In genomic region chr2:207901401-207901800, GRCh38 we compare ENCODE assay signal across 14 cellular contexts.
"Had no signal": no experiment of that assay in that cellular context is flagged by ENCODE, and none has a peak within 500 bp of the region (broad histone marks: within the 10 kb centered on the region; RNA-seq: fewer than 3 reads in every experiment).

No MANE protein-coding gene starts in this region.

- H3K27me3 Mint-ChIP-seq: activated CD8-positive, alpha-beta T cell treated with anti-CD3 and anti-CD28 coated beads for 36 hours; activated naive CD8-positive, alpha-beta T cell treated with anti-CD3 and anti-CD28 coated beads, Interleukin-2, amount 10 ng/mL, durations not matched to agents 7 days and 5 days; natural killer cell treated with Interleukin-12 subunit alpha and Interleukin-12 subunit beta and Interleukin-15 and Interleukin-18, amount 100 ng/mL, for 72 hours had no signal

- DNase-seq: activated CD8-positive, alpha-beta memory T cell treated with anti-CD3 and anti-CD28 coated beads, Interleukin-2, amount 50 U/mL, for 4 hours; activated CD8-positive, alpha-beta T cell treated with anti-CD3 and anti-CD28 coated beads for 36 hours; activated naive CD8-positive, alpha-beta T cell treated with anti-CD3 and anti-CD28 coated beads, Interleukin-2, amount 10 ng/mL, durations not matched to agents 7 days and 5 days; activated T-cell treated with anti-CD3 and anti-CD28 coated beads, Interleukin-2, amount 50 U/mL, for 72 hours; aorta; heart left ventricle; left colon; stimulated activated CD4-positive, alpha-beta T cell treated with anti-CD3 and anti-CD28 coated beads, Interleukin-15, amount 100 ng/mL, for 24 hours; stimulated activated CD4-positive, alpha-beta T cell treated with anti-CD3 and anti-CD28 coated beads, Interleukin-4, amount 100 ng/mL, for 4 hours; stomach; uterus had no signal

- H3K36me3 Mint-ChIP-seq: activated naive CD8-positive, alpha-beta T cell treated with anti-CD3 and anti-CD28 coated beads, Interleukin-2, amount 10 ng/mL, durations not matched to agents 7 days and 5 days; natural killer cell treated with Interleukin-12 subunit alpha and Interleukin-12 subunit beta and Interleukin-15 and Interleukin-18, amount 100 ng/mL, for 72 hours had no signal

- H3K27me3 ChIP-seq: heart left ventricle, stomach, uterus had no signal

- H3K4me1 ChIP-seq: uterus had no signal

- H3K36me3 ChIP-seq: uterus had no signal

- H3K27ac ChIP-seq: heart left ventricle, stomach, thoracic aorta, uterus, VCaP had no signal

- H3K9me3 ChIP-seq: heart left ventricle, stomach, thoracic aorta, uterus had no signal

- H3K4me3 Mint-ChIP-seq: activated CD8-positive, alpha-beta T cell treated with anti-CD3 and anti-CD28 coated beads for 36 hours; activated naive CD8-positive, alpha-beta T cell treated with anti-CD3 and anti-CD28 coated beads, Interleukin-2, amount 10 ng/mL, durations not matched to agents 7 days and 5 days; activated T-cell treated with anti-CD3 and anti-CD28 coated beads, Interleukin-2, amount 50 U/mL, for 72 hours; natural killer cell treated with Interleukin-12 subunit alpha and Interleukin-12 subunit beta and Interleukin-15 and Interleukin-18, amount 100 ng/mL, for 72 hours had no signal

- H3K4me1 Mint-ChIP-seq: activated naive CD8-positive, alpha-beta T cell treated with anti-CD3 and anti-CD28 coated beads, Interleukin-2, amount 10 ng/mL, durations not matched to agents 7 days and 5 days had no signal

- H3K4me3 ChIP-seq: heart left ventricle, stomach, thoracic aorta, uterus had no signal

- H3K9me3 Mint-ChIP-seq: activated CD8-positive, alpha-beta T cell treated with anti-CD3 and anti-CD28 coated beads for 36 hours; activated naive CD8-positive, alpha-beta T cell treated with anti-CD3 and anti-CD28 coated beads, Interleukin-2, amount 10 ng/mL, durations not matched to agents 7 days and 5 days; activated T-cell treated with anti-CD3 and anti-CD28 coated beads, Interleukin-2, amount 50 U/mL, for 72 hours; natural killer cell treated with Interleukin-12 subunit alpha and Interleukin-12 subunit beta and Interleukin-15 and Interleukin-18, amount 100 ng/mL, for 72 hours had no signal

- H3K27ac Mint-ChIP-seq: activated CD8-positive, alpha-beta T cell treated with anti-CD3 and anti-CD28 coated beads for 36 hours; activated naive CD8-positive, alpha-beta T cell treated with anti-CD3 and anti-CD28 coated beads, Interleukin-2, amount 10 ng/mL, durations not matched to agents 7 days and 5 days; activated T-cell treated with anti-CD3 and anti-CD28 coated beads, Interleukin-2, amount 50 U/mL, for 72 hours; natural killer cell treated with Interleukin-12 subunit alpha and Interleukin-12 subunit beta and Interleukin-15 and Interleukin-18, amount 100 ng/mL, for 72 hours had no signal
